In the genomic region with DNA sequence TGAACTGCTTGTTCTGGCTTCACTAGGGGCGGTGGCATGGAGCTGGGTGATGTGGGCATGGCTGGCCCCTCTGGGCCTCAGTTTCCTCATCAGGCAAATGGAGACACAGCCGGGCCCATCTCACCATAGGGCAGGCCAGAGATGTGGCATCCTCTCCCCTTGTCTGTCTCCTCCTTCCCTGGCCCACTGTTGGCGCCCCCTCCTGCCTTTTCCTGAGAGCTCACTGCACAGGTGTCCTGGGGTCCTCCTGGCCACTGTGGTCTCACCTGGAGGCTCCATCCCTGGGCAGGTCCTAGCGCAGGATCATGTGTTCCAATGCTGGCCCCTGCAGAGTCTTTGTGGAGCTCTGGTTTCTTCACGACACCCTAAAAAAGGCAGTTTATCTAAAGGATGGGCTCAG, we compare ENCODE assay signal across 20 cellular contexts. TPM values are rescaled to one million over a fixed set of nuclear protein-coding genes. Genes with fewer than 3 reads are reported as not detected.
DNase-seq lines count a peak whose midpoint lies in the region; ATAC-seq and TF ChIP-seq lines count a peak whose summit lies in the region.
"Had no signal": no experiment of that assay in that cellular context is flagged by ENCODE, and none has a peak within 500 bp of the region (broad histone marks: within the 10 kb centered on the region; RNA-seq: fewer than 3 reads in every experiment).

No MANE protein-coding gene starts in this region.

- no peak for DNase-seq in AG04450 (ENCODE audit: low read depth, low spot score)
- no peak for DNase-seq in RWPE2 (ENCODE audit: low spot score)
- DNase-seq in iPS-NIHi7 (ENCODE audit: extremely low spot score) = peak; percentile 61
- no peak for DNase-seq in SK-N-DZ (ENCODE audit: low spot score)
- DNase-seq: activated CD4-positive, alpha-beta T cell treated with anti-CD3 and anti-CD28 coated beads for 1 hour; activated effector memory CD4-positive, alpha-beta T cell treated with anti-CD3 and anti-CD28 coated beads, Interleukin-2, amount 50 U/mL, for 16 hours; anterior cingulate cortex; effector memory CD4-positive, alpha-beta T cell; mammary epithelial cell; naive B cell; NCI-H2029 treated with DMSO at 0.1 percent for 48 hours; NCI-H446 treated with DMSO at 0.1 percent for 48 hours; stimulated activated CD4-positive, alpha-beta T cell treated with anti-CD3 and anti-CD28 coated beads, Interleukin-4, amount 100 ng/mL, for 24 hours had no signal

- peaks cover 57% of the 10 kb centered on the region for H3K36me3 ChIP-seq in RWPE2 (ENCODE audit: low read depth)
- H3K36me3 ChIP-seq: vagina had no signal

- H3K27ac ChIP-seq in AG04450 (ENCODE audit: low read depth, low read length) (peak overlapping the region; percentile 31), RWPE2 (ENCODE audit: poor library complexity, severe bottlenecking) (peak overlapping the region; percentile 65)
- H3K27ac ChIP-seq: prostate gland, vagina had no signal

- POLR2A ChIA-PET in AG04450 (lab: Yijun Ruan, JAX) = interaction anchor here (0.5 kb wide), 1 partner anchor 86 kb away, joined by 3 read pairs; no protein-coding TSS in a partner anchor

- H3K4me3 ChIP-seq in AG04450 (ENCODE audit: low read depth, low read length) = no peak overlapping the region
- no peak overlapping the region for H3K4me3 ChIP-seq in RWPE2 (ENCODE audit: severe bottlenecking)
- H3K4me3 ChIP-seq: prostate gland, smooth muscle cell, vagina had no signal

- no peak for TF ChIP-seq CTCF in AG04450 (IDR thresholded peaks at IDR 0.05; ENCODE audit: low read depth, low read length)
- TF ChIP-seq CTCF in GM12873 (IDR thresholded peaks at IDR 0.05; ENCODE audit: insufficient read depth, low read depth, low read length, missing control alignments) = peak; percentile 14
- no peak for TF ChIP-seq CTCF in RWPE2 (IDR thresholded peaks at IDR 0.05; ENCODE audit: poor library complexity, severe bottlenecking)

- H3K4me1 ChIP-seq in RWPE2 (ENCODE audit: insufficient read depth, poor library complexity, severe bottlenecking) = peaks cover 16% of the 10 kb centered on the region
- H3K4me1 ChIP-seq: prostate gland, vagina had no signal

- ATAC-seq in RWPE2 (ENCODE audit: low read depth) (no peak), GM21423 (IDR thresholded peaks at IDR 0.05; ENCODE audit: unreplicated experiment) (no peak), GM19035 (IDR thresholded peaks at IDR 0.05; ENCODE audit: unreplicated experiment) (no peak), GM18867 (IDR thresholded peaks at IDR 0.05; ENCODE audit: unreplicated experiment) (no peak)

- CTCF ChIA-PET in AG04450 (lab: Charles Lee) = interaction anchor here (0.6 to 1.8 kb wide), 5 partner anchors 9 to 271 kb away, joined by 3 to 6 read pairs (median 4); no protein-coding TSS in a partner anchor

- H3K27me3 ChIP-seq in AG04450 (ENCODE audit: control insufficient read depth, insufficient read depth, low read length) = no peaks in the 10 kb centered on the region
- H3K27me3 ChIP-seq in RWPE2 (ENCODE audit: insufficient read depth, poor library complexity, severe bottlenecking) = no peaks in the 10 kb centered on the region
- H3K27me3 ChIP-seq: vagina had no signal

- H3K9me3 ChIP-seq in AG04450 (ENCODE audit: control insufficient read depth, insufficient read depth, low read length) = no peaks in the 10 kb centered on the region; the same call in 1 of the 2 replicates
- no peaks in the 10 kb centered on the region for H3K9me3 ChIP-seq in RWPE2 (ENCODE audit: severe bottlenecking)
- H3K9me3 ChIP-seq: prostate gland, vagina had no signal

RNA-seq across cellular contexts. Expression of gene NEK6, which starts 53.5 kb away (rescaled TPM):
- 128 and 163 TPM in 2 replicates for polyA plus RNA-seq in AG04450 (2011; rRNA removed)
- 189 and 242 TPM in 2 replicates for polyA minus RNA-seq in AG04450 (2011; rRNA and poly(A)+ RNA removed)
- not detected in 2 replicates for polyA plus RNA-seq in SK-N-DZ (2014; cell fraction: cytosol; rRNA removed)
- not detected in 2 replicates for polyA plus RNA-seq in SK-N-DZ (2014; cell fraction: nucleus; rRNA removed)
